22 cellular contexts compared by ENCODE assay signal in genomic region chr6:70889270-70889669, GRCh38.
"Had no signal": no experiment of that assay in that cellular context is flagged by ENCODE, and none has a peak within 500 bp of the region (broad histone marks: within the 10 kb centered on the region; RNA-seq: fewer than 3 reads in every experiment).

No MANE protein-coding gene starts in this region.

- H3K4me1 ChIP-seq: left ventricle myocardium inferior, right atrium auricular region, testis, upper lobe of left lung, vagina had no signal

- H3K4me3 Mint-ChIP-seq: memory B cell; naive thymus-derived CD8-positive, alpha-beta T cell; nephron; stimulated activated effector memory CD8-positive, alpha-beta T cell treated with anti-CD3 and anti-CD28 coated beads, Interleukin-12 subunit alpha, Interleukin-12 subunit beta, amount 100 ng/mL, for 72 hours had no signal

- H3K27ac ChIP-seq: hepatocyte, left ventricle myocardium inferior, ovary, right atrium auricular region, spleen, stomach, testis, thyroid gland, transverse colon, upper lobe of left lung, vagina had no signal

- H3K9me3 ChIP-seq: left ventricle myocardium inferior, mucosa of descending colon, ovary, right atrium auricular region, spleen, stomach, testis, thyroid gland, transverse colon, upper lobe of left lung, vagina had no signal

- H3K27ac Mint-ChIP-seq: memory B cell; naive thymus-derived CD8-positive, alpha-beta T cell; nephron; stimulated activated effector memory CD8-positive, alpha-beta T cell treated with anti-CD3 and anti-CD28 coated beads, Interleukin-12 subunit alpha, Interleukin-12 subunit beta, amount 100 ng/mL, for 72 hours had no signal

- DNase-seq: islet precursor cell; left ventricle myocardium inferior; midbrain; mucosa of descending colon; naive thymus-derived CD8-positive, alpha-beta T cell; ovary; small intestine; spleen; stimulated activated CD4-positive, alpha-beta T cell treated with anti-CD3 and anti-CD28 coated beads, Interleukin-4, amount 100 ng/mL, for 24 hours; stimulated activated naive CD4-positive, alpha-beta T cell; stomach; testis; thyroid gland; transverse colon; upper lobe of left lung had no signal

- H3K27me3 ChIP-seq: hepatocyte, ovary, right atrium auricular region, spleen, stomach, testis, thyroid gland, transverse colon, upper lobe of left lung, vagina had no signal

- H3K27me3 Mint-ChIP-seq: memory B cell had no signal

- H3K9me3 Mint-ChIP-seq: memory B cell; naive thymus-derived CD8-positive, alpha-beta T cell; nephron; stimulated activated effector memory CD8-positive, alpha-beta T cell treated with anti-CD3 and anti-CD28 coated beads, Interleukin-12 subunit alpha, Interleukin-12 subunit beta, amount 100 ng/mL, for 72 hours had no signal

- H3K4me1 Mint-ChIP-seq: naive thymus-derived CD8-positive, alpha-beta T cell; stimulated activated effector memory CD8-positive, alpha-beta T cell treated with anti-CD3 and anti-CD28 coated beads, Interleukin-12 subunit alpha, Interleukin-12 subunit beta, amount 100 ng/mL, for 72 hours had no signal

- ATAC-seq: mucosa of descending colon; naive thymus-derived CD8-positive, alpha-beta T cell; sciatic nerve; stimulated activated effector memory CD8-positive, alpha-beta T cell treated with anti-CD3 and anti-CD28 coated beads, Interleukin-12 subunit alpha, Interleukin-12 subunit beta, amount 100 ng/mL, for 72 hours had no signal

- H3K4me3 ChIP-seq: hepatocyte, left ventricle myocardium inferior, mucosa of descending colon, ovary, right atrium auricular region, spleen, stomach, testis, thyroid gland, transverse colon, upper lobe of left lung, vagina had no signal

- H3K36me3 Mint-ChIP-seq: memory B cell; naive thymus-derived CD8-positive, alpha-beta T cell; stimulated activated effector memory CD8-positive, alpha-beta T cell treated with anti-CD3 and anti-CD28 coated beads, Interleukin-12 subunit alpha, Interleukin-12 subunit beta, amount 100 ng/mL, for 72 hours had no signal

- H3K36me3 ChIP-seq: left ventricle myocardium inferior, ovary, right atrium auricular region, spleen, stomach, thyroid gland, transverse colon, upper lobe of left lung, vagina had no signal
